17 cellular contexts compared by ENCODE assay signal in the genomic region with DNA sequence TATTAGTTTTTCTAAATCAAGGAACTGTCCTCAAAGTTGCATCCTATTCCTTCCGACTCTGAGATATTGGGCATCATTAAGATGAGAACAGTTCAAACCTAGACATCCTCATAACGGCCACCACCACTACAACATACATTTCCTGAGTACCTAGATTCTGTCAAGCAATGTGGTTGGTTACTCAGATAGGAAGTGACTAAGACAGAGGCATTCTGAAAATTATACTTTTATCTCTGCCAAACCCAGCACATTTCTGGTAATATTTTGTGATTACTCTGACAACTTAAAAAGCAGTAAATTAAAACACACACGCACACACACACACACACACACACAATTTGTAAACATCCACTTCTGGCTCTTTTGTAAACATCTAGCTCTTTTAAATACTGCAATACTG.
DNase-seq lines count a peak whose midpoint lies in the region; ATAC-seq, FAIRE-seq and TF ChIP-seq lines count a peak whose summit lies in the region.
"Had no signal": no experiment of that assay in that cellular context is flagged by ENCODE, and none has a peak within 500 bp of the region (broad histone marks: within the 10 kb centered on the region; RNA-seq: fewer than 3 reads in every experiment).

No MANE protein-coding gene starts in this region.

- FAIRE-seq in bronchial epithelial cell (lab: Jason Lieb, UNC): no peak

- H2AFZ ChIP-seq in OCI-LY7 (ENCODE audit: low read length): no peak overlapping the region

- CTCF ChIA-PET in OCI-LY7 (lab: Charles Lee; ENCODE audit: unreplicated experiment): no interaction called here

- no peaks in the 10 kb centered on the region for H3K9me3 ChIP-seq in OCI-LY7 (ENCODE audit: low read length)
- H3K9me3 ChIP-seq: BLaER1, tibial nerve had no signal

- no peaks in the 10 kb centered on the region for H3K4me1 ChIP-seq in OCI-LY7 (ENCODE audit: insufficient read depth, low read length, poor library complexity, severe bottlenecking)
- H3K4me1 ChIP-seq: BLaER1 had no signal

- no peak overlapping the region for H3K27ac ChIP-seq in OCI-LY7 (ENCODE audit: low read depth, low read length, poor library complexity, severe bottlenecking)
- H3K27ac ChIP-seq: BLaER1, epithelial cell of prostate, tibial nerve had no signal

- ATAC-seq in GM21360 (IDR thresholded peaks at IDR 0.05; ENCODE audit: unreplicated experiment) (no peak), HG03097 (IDR thresholded peaks at IDR 0.05; ENCODE audit: low FRiP score, unreplicated experiment) (no peak)

- no peak for TF ChIP-seq CTCF in bronchial epithelial cell (IDR thresholded peaks at IDR 0.05; ENCODE audit: insufficient read depth, low read length, severe bottlenecking)
- no peak for TF ChIP-seq CTCF in OCI-LY7 (conservative IDR thresholded peaks at IDR 0.05; ENCODE audit: low read length)

- DNase-seq in GM04503 (ENCODE audit: low read depth): peak; percentile 63
- peak; percentile 92 for DNase-seq in NCI-H226
- DNase-seq in bronchial epithelial cell (ENCODE audit: low read depth): peak; percentile 11
- peak; percentile 23 to 82 for DNase-seq in lung microvascular endothelial cell (ENCODE audit: low read depth in 2 of 2)
- no peak for DNase-seq in OCI-LY7 (ENCODE audit: low spot score)
- no peak for DNase-seq in middle frontal gyrus (ENCODE audit: extremely low spot score, low spot score)
- DNase-seq: activated CD8-positive, alpha-beta memory T cell treated with anti-CD3 and anti-CD28 coated beads, Interleukin-2, amount 50 U/mL, for 4 hours; NCI-H187 treated with DMSO at 0.1 percent for 48 hours; NCI-H510A; nephron progenitor cell; SIG-M5; stimulated activated naive CD4-positive, alpha-beta T cell treated with Interleukin-2 at 50 U/mL for 16 hours had no signal

- no peaks in the 10 kb centered on the region for H3K27me3 ChIP-seq in bronchial epithelial cell (ENCODE audit: control insufficient read depth, insufficient read depth, low read length)
- H3K27me3 ChIP-seq: BLaER1, tibial nerve had no signal

- BruUV-seq in OCI-LY7 (replicated peaks; lab: Mats Ljungman, UMichigan): no TSS peak

- no peaks in the 10 kb centered on the region for H3K9me2 ChIP-seq in OCI-LY7 (ENCODE audit: insufficient read depth, low read length)

- intact Hi-C loops in OCI-LY7 (cut with micrococcal nuclease; ENCODE audit: unreplicated experiment): no loop called here

- H3K79me2 ChIP-seq in OCI-LY7 (ENCODE audit: insufficient read depth, low read depth, low read length): no peaks in the 10 kb centered on the region

- H3K4me2 ChIP-seq in OCI-LY7 (ENCODE audit: low read length): no peak overlapping the region
- H3K4me2 ChIP-seq: BLaER1 had no signal

- POLR2A ChIA-PET in OCI-LY7 (lab: Charles Lee): no interaction called here

- no peak overlapping the region for H3K4me3 ChIP-seq in bronchial epithelial cell (ENCODE audit: low read depth, low read length)
- no peak overlapping the region for H3K4me3 ChIP-seq in OCI-LY7 (ENCODE audit: low read depth, low read length, poor library complexity, severe bottlenecking)
- H3K4me3 ChIP-seq: BLaER1, tibial nerve had no signal

- H3K36me3 ChIP-seq in bronchial epithelial cell (ENCODE audit: control insufficient read depth, insufficient read depth, low read length) (no peaks in the 10 kb centered on the region), OCI-LY7 (ENCODE audit: insufficient read depth, low read length) (no peaks in the 10 kb centered on the region)
- H3K36me3 ChIP-seq: BLaER1, tibial nerve had no signal

- H4K20me1 ChIP-seq in OCI-LY7 (ENCODE audit: insufficient read depth, low read length): no peaks in the 10 kb centered on the region
- H4K20me1 ChIP-seq: BLaER1 had no signal

Comparison
In these comparisons a context has a peak if more than half of its experiments do, and no peak if none do; other contexts are left out.
1. DNase-seq: peak in GM04503 (single experiment), NCI-H226 (single experiment), bronchial epithelial cell (single experiment) and lung microvascular endothelial cell (2 of 2); none in OCI-LY7 (single experiment) and middle frontal gyrus (single experiment).